8 cellular contexts compared by ENCODE assay signal in genomic region chr4:153497091-153497531, GRCh38. TPM values are rescaled to one million over a fixed set of nuclear protein-coding genes. Genes with fewer than 3 reads are reported as not detected.
DNase-seq lines count a peak whose midpoint lies in the region; ATAC-seq and TF ChIP-seq lines count a peak whose summit lies in the region.

No MANE protein-coding gene starts in this region.

- H3K4me1 Mint-ChIP-seq in chondrocyte (ENCODE audit: low read depth) = peaks cover 34% of the 10 kb centered on the region

- peak; percentile 40 for ATAC-seq in GM18868 (IDR thresholded peaks at IDR 0.05; ENCODE audit: unreplicated experiment)
- ATAC-seq in HG03342 (IDR thresholded peaks at IDR 0.05; ENCODE audit: unreplicated experiment) = peak; percentile 41
- no peak for ATAC-seq in HG02840 (IDR thresholded peaks at IDR 0.05; ENCODE audit: low FRiP score, unreplicated experiment)

- no peak for TF ChIP-seq CTCF in chondrocyte (IDR thresholded peaks at IDR 0.05)

- H3K36me3 Mint-ChIP-seq in chondrocyte (ENCODE audit: low read depth) = no peaks in the 10 kb centered on the region

- H3K9me3 Mint-ChIP-seq in chondrocyte (ENCODE audit: low read depth) = no peaks in the 10 kb centered on the region

- no peaks in the 10 kb centered on the region for H3K27me3 Mint-ChIP-seq in chondrocyte (ENCODE audit: low read depth)

- H3K27ac Mint-ChIP-seq in chondrocyte (ENCODE audit: unreplicated experiment) = no peak overlapping the region

- no peak overlapping the region for H3K4me3 Mint-ChIP-seq in chondrocyte (ENCODE audit: unreplicated experiment)

- DNase-seq in activated naive CD4-positive, alpha-beta T cell (lab: John Stamatoyannopoulos, UW) = peak in 3 of 4 experiments; percentile 18 to 25 (median 21)
- DNase-seq in lung microvascular endothelial cell (ENCODE audit: low read depth in 2 of 2) (peak; percentile 59 to 61), SKM-1 (lab: John Stamatoyannopoulos, UW; ENCODE audit: unreplicated experiment) (no peak), GM19238 (ENCODE audit: insufficient read length, low spot score) (no peak), chondrocyte (ENCODE audit: low spot score) (no peak)

RNA-seq across cellular contexts. Expression of gene TMEM131L, which starts 31.0 kb away (rescaled TPM):
- total RNA-seq in lung microvascular endothelial cell = 11.7 and 12.6 TPM in 2 replicates
- total RNA-seq in chondrocyte = 6.6 to 10.2 TPM (median 8.4 TPM) in 3 replicates

Comparison
In these comparisons a context has a peak if more than half of its experiments do, and no peak if none do; other contexts are left out.
1. DNase-seq: peak in activated naive CD4-positive, alpha-beta T cell (3 of 4) and lung microvascular endothelial cell (2 of 2); none in SKM-1 (single experiment), GM19238 (single experiment) and chondrocyte (single experiment).